1 cellular context compared by ENCODE assay signal in genomic region chr11:66369073-66369894, GRCh38.
TF ChIP-seq lines count a peak whose summit lies in the region.

No MANE protein-coding gene starts in this region.

TF ChIP-seq in H1, 55 proteins besides CTCF, POLR2A, EP300 and RAD21:
- TF ChIP-seq JUN (IDR thresholded peaks at IDR 0.05; ENCODE audit: low read depth, low read length), result no peak
